In genomic region chr12:14664434-14665023, GRCh38 we compare ENCODE assay signal across 8 cellular contexts. TPM values are rescaled to one million over a fixed set of nuclear protein-coding genes. Genes with fewer than 3 reads are reported as not detected.
DNase-seq lines count a peak whose midpoint lies in the region; ATAC-seq, FAIRE-seq and TF ChIP-seq lines count a peak whose summit lies in the region.

No MANE protein-coding gene starts in this region.

- H3K36me3 Mint-ChIP-seq in astrocyte (ENCODE audit: low read depth, unreplicated experiment) = no peaks in the 10 kb centered on the region

- H3K4me3 Mint-ChIP-seq in astrocyte (ENCODE audit: unreplicated experiment) = no peak overlapping the region

- H3K4me1 ChIP-seq in astrocyte (ENCODE audit: insufficient read depth, low read length) = no peaks in the 10 kb centered on the region
- peaks cover 5% of the 10 kb centered on the region for H3K4me1 ChIP-seq in suprapubic skin

- H4K20me1 ChIP-seq in astrocyte (ENCODE audit: insufficient read depth, low read length) = no peaks in the 10 kb centered on the region

- H3K27me3 ChIP-seq in astrocyte (ENCODE audit: insufficient read depth, low read length) (no peaks in the 10 kb centered on the region), suprapubic skin (no peaks in the 10 kb centered on the region)

- no peaks in the 10 kb centered on the region for H3K79me2 ChIP-seq in astrocyte (ENCODE audit: insufficient read depth, low read length)

- no peak for TF ChIP-seq POLR2A in suprapubic skin (IDR thresholded peaks at IDR 0.05)

- no peaks in the 10 kb centered on the region for H3K9me3 ChIP-seq in astrocyte (ENCODE audit: insufficient read depth, low read depth, low read length)
- no peaks in the 10 kb centered on the region for H3K9me3 ChIP-seq in suprapubic skin

- ATAC-seq in HG02571 (IDR thresholded peaks at IDR 0.05; ENCODE audit: unreplicated experiment) = no peak

- no peaks in the 10 kb centered on the region for H3K9me3 Mint-ChIP-seq in astrocyte (ENCODE audit: unreplicated experiment)

- H3K9ac ChIP-seq in astrocyte (ENCODE audit: low read length) = no peak overlapping the region

- no peaks in the 10 kb centered on the region for H3K4me1 Mint-ChIP-seq in astrocyte (ENCODE audit: low read depth, unreplicated experiment)

- H3K36me3 ChIP-seq in astrocyte (ENCODE audit: insufficient read depth, low read length) (no peaks in the 10 kb centered on the region), suprapubic skin (no peaks in the 10 kb centered on the region)

- peak; percentile 91 for DNase-seq in DMS53 treated with DMSO at 0.1 percent for 48 hours (lab: John Stamatoyannopoulos, UW; ENCODE audit: unreplicated experiment)
- peak; percentile 35 for DNase-seq in HCEC 1CT
- peak; percentile 69 to 83 for DNase-seq in NCI-H526 (lab: John Stamatoyannopoulos, UW)
- peak; percentile 1 for DNase-seq in astrocyte (ENCODE audit: low read depth)
- DNase-seq in inferior parietal cortex (ENCODE audit: extremely low spot score) = peak; percentile 67
- no peak for DNase-seq in suprapubic skin (ENCODE audit: low spot score in 2 of 2)
- no peak for DNase-seq in dedifferentiated amniotic fluid mesenchymal stem cell (ENCODE audit: extremely low spot score)

- no peak overlapping the region for H3K27ac ChIP-seq in astrocyte (ENCODE audit: low read depth, low read length)
- no peak overlapping the region for H3K27ac ChIP-seq in suprapubic skin

- TF ChIP-seq EP300 in suprapubic skin (IDR thresholded peaks at IDR 0.05) = no peak

- H3K4me2 ChIP-seq in astrocyte (ENCODE audit: low read length) = no peak overlapping the region

- peaks cover 2% of the 10 kb centered on the region for H3K27me3 Mint-ChIP-seq in astrocyte (ENCODE audit: low read depth, unreplicated experiment)

- H2AFZ ChIP-seq in astrocyte (ENCODE audit: low read depth, low read length) = no peak overlapping the region

- FAIRE-seq in astrocyte (lab: Jason Lieb, UNC) = peak; percentile 23

- TF ChIP-seq CTCF in astrocyte (IDR thresholded peaks at IDR 0.05; ENCODE audit: insufficient read depth, low read depth, low read length) (peak; percentile 52), suprapubic skin (IDR thresholded peaks at IDR 0.05) (peak; percentile 53 to 77)

- 66% methylated on average over 7 of the region's 7 CpGs for WGBS in suprapubic skin

- H3K4me3 ChIP-seq in astrocyte (ENCODE audit: insufficient read depth, low read depth, low read length) (no peak overlapping the region), suprapubic skin (no peak overlapping the region)

- no peak overlapping the region for H3K27ac Mint-ChIP-seq in astrocyte (ENCODE audit: unreplicated experiment)

RNA-seq across cellular contexts. Expression of gene GUCY2C, which starts 31.9 kb away (rescaled TPM):
- total RNA-seq in astrocyte (0.09 and 0.10 TPM in 2 replicates), suprapubic skin (under 1 TPM in 2 of 4 donors, not detected in 2; 0.11 to 0.47 TPM)

Comparison
In these comparisons a context has a peak if more than half of its experiments do, and no peak if none do; other contexts are left out.
1. DNase-seq: peak in DMS53 treated with DMSO at 0.1 percent for 48 hours (single experiment), HCEC 1CT (single experiment), NCI-H526 (2 of 2), astrocyte (single experiment) and inferior parietal cortex (single experiment); none in suprapubic skin (0 of 2) and dedifferentiated amniotic fluid mesenchymal stem cell (single experiment).